ENCODE assay signal across 8 cellular contexts in the genomic region with DNA sequence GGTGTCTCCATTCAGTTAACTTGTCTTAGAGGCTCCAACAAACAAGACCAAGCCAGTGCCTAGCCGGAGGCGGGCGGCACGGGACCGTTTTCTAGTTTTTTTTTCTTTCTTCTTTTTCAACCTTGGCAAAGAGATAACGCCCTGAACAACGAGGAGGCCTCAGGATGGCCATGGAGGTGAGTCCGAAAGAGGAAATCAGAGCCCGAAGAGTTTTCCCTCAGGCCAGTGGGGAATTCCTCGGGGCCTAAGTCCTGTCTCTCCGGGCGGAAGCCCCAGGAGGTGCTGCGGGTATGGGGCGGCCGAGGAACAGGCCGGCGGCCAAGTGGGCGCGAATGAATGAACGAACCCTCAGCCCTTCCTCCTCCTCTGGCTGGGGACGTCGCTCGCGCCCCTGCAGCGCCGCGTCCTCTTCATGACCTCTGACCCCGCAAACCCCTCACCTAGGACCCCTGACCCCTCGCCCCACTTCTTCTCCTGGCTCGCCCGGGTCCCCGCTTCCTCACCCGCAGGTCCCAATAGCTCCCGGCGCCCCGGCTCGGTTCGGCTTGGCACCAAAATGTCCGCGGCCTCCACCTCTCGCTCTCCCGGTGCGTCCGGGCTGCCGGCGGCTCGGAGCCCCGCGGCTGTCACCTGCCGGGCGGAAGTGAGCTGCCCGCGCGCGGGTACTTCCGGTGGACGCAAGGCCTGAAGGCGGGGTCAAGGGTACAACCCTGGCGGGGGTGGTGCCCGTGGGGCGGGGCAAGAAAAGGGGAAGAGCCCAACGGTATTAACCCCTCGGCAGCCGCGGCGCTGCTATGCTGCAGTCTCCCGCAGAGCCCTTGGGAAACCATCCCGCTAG. TPM values are rescaled to one million over a fixed set of nuclear protein-coding genes. Genes with fewer than 3 reads are reported as not detected.
A peak's percentile ranks its signal among the peaks of the same experiment; 100 is the strongest.
DNase-seq lines count a peak whose midpoint lies in the region; ATAC-seq and TF ChIP-seq lines count a peak whose summit lies in the region.

A gene (minus strand): TSS at position 650 of the 838 bp plus-strand sequence. CDS start 21,327 bp downstream, outside the sequence.

- H3K79me2 ChIP-seq in trophoblast cell (ENCODE audit: control insufficient read depth, insufficient read depth, low read length, poor library complexity) = peaks cover 11% of the 10 kb centered on the region

- peak within 1 kb of the TSS; percentile 63 for H4K12ac ChIP-seq in trophoblast cell (ENCODE audit: low read depth, low read length)

- H3K27ac ChIP-seq in cardiac muscle cell (peak within 1 kb of the TSS; percentile 31), trophoblast cell (ENCODE audit: low read depth, low read length) (peak within 1 kb of the TSS; percentile 43), tibial nerve (peak within 1 kb of the TSS; percentile 32 to 90 (median 87))

- no peak within 1 kb of the TSS for H2AK5ac ChIP-seq in trophoblast cell (ENCODE audit: low read length)

- H4K8ac ChIP-seq in trophoblast cell (ENCODE audit: low read depth, low read length) = peak within 1 kb of the TSS; percentile 93

- peaks cover 5% of the 10 kb centered on the region for H3K79me1 ChIP-seq in trophoblast cell (ENCODE audit: low read length)

- H3K27me3 ChIP-seq in adipocyte (replicated peaks; ENCODE audit: control insufficient read depth, insufficient read depth, low read length) = no peaks in the 10 kb centered on the region
- no peaks in the 10 kb centered on the region for H3K27me3 ChIP-seq in cardiac muscle cell
- no peaks in the 10 kb centered on the region for H3K27me3 ChIP-seq in trophoblast cell (ENCODE audit: insufficient read depth, low read length)
- no peaks in the 10 kb centered on the region for H3K27me3 ChIP-seq in tibial nerve

- TF ChIP-seq POLR2A in tibial nerve (IDR thresholded peaks at IDR 0.05) = peak in 1 of 2 donors; percentile 34

- no CpG with 5 or more reads among the region's 68 CpGs for WGBS in trophoblast cell (ENCODE audit: extremely low coverage, insufficient coverage, insufficient read length)
- WGBS in tibial nerve, 2 donors = 1% methylated on average over 46 to 68 of the region's 68 CpGs

- peak within 1 kb of the TSS; percentile 4 for H2BK120ac ChIP-seq in trophoblast cell (ENCODE audit: insufficient read depth, low read length, poor library complexity)

- H3K4me2 ChIP-seq in trophoblast cell (ENCODE audit: low read length) = peak within 1 kb of the TSS; percentile 75

- peak; percentile 79 for TF ChIP-seq EP300 in tibial nerve (IDR thresholded peaks at IDR 0.05)

- H3K9me3 ChIP-seq in adipocyte (ENCODE audit: control insufficient read depth, low read length) = no peaks in the 10 kb centered on the region
- no peaks in the 10 kb centered on the region for H3K9me3 ChIP-seq in cardiac muscle cell (ENCODE audit: low read depth)
- no peaks in the 10 kb centered on the region for H3K9me3 ChIP-seq in trophoblast cell (ENCODE audit: insufficient read depth, low read depth, low read length)
- no peaks in the 10 kb centered on the region for H3K9me3 ChIP-seq in tibial nerve

- TF ChIP-seq CTCF in GM12865 (IDR thresholded peaks at IDR 0.05; ENCODE audit: insufficient read depth, low read depth, low read length, missing control alignments) (no peak), cardiac muscle cell (IDR thresholded peaks at IDR 0.05; ENCODE audit: low read depth, low read length) (no peak), tibial nerve (IDR thresholded peaks at IDR 0.05) (peak in 1 of 5 experiments; percentile 17)

- peaks cover 19% of the 10 kb centered on the region for H3K4me1 ChIP-seq in adipocyte (ENCODE audit: control insufficient read depth, insufficient read depth, low read length)
- peaks cover 9% of the 10 kb centered on the region for H3K4me1 ChIP-seq in cardiac muscle cell (ENCODE audit: low read depth)
- peaks cover 13 to 26% of the 10 kb centered on the region in 2 experiments for H3K4me1 ChIP-seq in trophoblast cell (ENCODE audit: control insufficient read depth in 1 of 2, insufficient read depth in 2 of 2, low read length in 2 of 2)
- H3K4me1 ChIP-seq in tibial nerve = peaks cover 0 to 40% (median 26%) of the 10 kb centered on the region in 4 donors

- H3K23ac ChIP-seq in trophoblast cell (ENCODE audit: low read length) = no peak within 1 kb of the TSS

- peak within 1 kb of the TSS; percentile 99 for H2AFZ ChIP-seq in trophoblast cell (ENCODE audit: insufficient read depth, low read length, poor library complexity)

- peak; percentile 94 for ATAC-seq in HG02798 (IDR thresholded peaks at IDR 0.05; ENCODE audit: poor library complexity, unreplicated experiment)

- H4K91ac ChIP-seq in trophoblast cell (ENCODE audit: low read depth, low read length) = peak within 1 kb of the TSS; percentile 88

- DNase-seq in GM12865 (ENCODE audit: low read depth) (peak; percentile 97), NCI-H1436 treated with DMSO at 0.1 percent for 48 hours (lab: John Stamatoyannopoulos, UW) (peak; percentile 70), T follicular helper cell (ENCODE audit: low read depth) (peak; percentile 80), adipocyte (ENCODE audit: low read depth) (peak; percentile 95), cardiac muscle cell (ENCODE audit: low read depth in 1 of 2, low spot score in 1 of 2) (peak; percentile 93 to 96), trophoblast cell (peak; percentile 93 to 98), tibial nerve (ENCODE audit: low spot score in 2 of 2) (peak; percentile 72 to 84)

- peak within 1 kb of the TSS; percentile 77 for H3K4ac ChIP-seq in trophoblast cell (ENCODE audit: low read depth, low read length)

- H3K36me3 ChIP-seq in adipocyte (ENCODE audit: control insufficient read depth, insufficient read depth, low read length, severe bottlenecking) (peaks cover 5% of the 10 kb centered on the region), cardiac muscle cell (no peaks in the 10 kb centered on the region), trophoblast cell (ENCODE audit: control insufficient read depth in 1 of 2, insufficient read depth in 2 of 2, low read length in 2 of 2) (no peaks in the 10 kb centered on the region), tibial nerve (peaks cover 0 to 21% (median 0%) of the 10 kb centered on the region in 3 donors)

- H2BK5ac ChIP-seq in trophoblast cell (ENCODE audit: low read depth, low read length, poor library complexity) = peak within 1 kb of the TSS; percentile 22

- H3K4me3 ChIP-seq in GM12865 (ENCODE audit: low read depth, low read length) = peak within 1 kb of the TSS; percentile 97
- peak within 1 kb of the TSS; percentile 91 for H3K4me3 ChIP-seq in adipocyte (ENCODE audit: low read length)
- peak within 1 kb of the TSS; percentile 65 for H3K4me3 ChIP-seq in cardiac muscle cell
- peak within 1 kb of the TSS; percentile 88 for H3K4me3 ChIP-seq in trophoblast cell (ENCODE audit: low read depth, low read length)
- H3K4me3 ChIP-seq in tibial nerve = peak within 1 kb of the TSS; percentile 49 to 85 (median 77)

- peak within 1 kb of the TSS; percentile 40 for H3K18ac ChIP-seq in trophoblast cell (ENCODE audit: low read length)

- H3K9ac ChIP-seq in adipocyte (ENCODE audit: low read length) = peak within 1 kb of the TSS; percentile 84
- peak within 1 kb of the TSS; percentile 75 for H3K9ac ChIP-seq in trophoblast cell (ENCODE audit: low read length)

- peak within 1 kb of the TSS; percentile 62 for H2BK12ac ChIP-seq in trophoblast cell (ENCODE audit: low read length)

- H3K14ac ChIP-seq in trophoblast cell (ENCODE audit: low read length) = peak within 1 kb of the TSS; percentile 63

RNA-seq across cellular contexts. Expression of the gene that starts here (rescaled TPM):
- total RNA-seq in cardiac muscle cell = 68.2 and 80.7 TPM in 2 replicates
- 55.1 and 67.4 TPM in 2 replicates for polyA plus RNA-seq in cardiac muscle cell
- 40.3 and 41.0 TPM in 2 replicates for polyA plus RNA-seq in trophoblast cell (2013)
- total RNA-seq in tibial nerve = 10 to 100 TPM; 51.3 to 93.3 (median 60.1) TPM

Comparison
In these comparisons a context has a peak if more than half of its experiments do, and no peak if none do; other contexts are left out.
1. Peak in every context shown above with its lines: DNase-seq, ATAC-seq, H3K4me3 ChIP-seq and H3K27ac ChIP-seq.
2. H3K27ac ChIP-seq: peak in every context shown above with its lines; median percentile 87 in tibial nerve; 43 in trophoblast cell; 31 in cardiac muscle cell.